24 cellular contexts compared by ENCODE assay signal in the genomic region with DNA sequence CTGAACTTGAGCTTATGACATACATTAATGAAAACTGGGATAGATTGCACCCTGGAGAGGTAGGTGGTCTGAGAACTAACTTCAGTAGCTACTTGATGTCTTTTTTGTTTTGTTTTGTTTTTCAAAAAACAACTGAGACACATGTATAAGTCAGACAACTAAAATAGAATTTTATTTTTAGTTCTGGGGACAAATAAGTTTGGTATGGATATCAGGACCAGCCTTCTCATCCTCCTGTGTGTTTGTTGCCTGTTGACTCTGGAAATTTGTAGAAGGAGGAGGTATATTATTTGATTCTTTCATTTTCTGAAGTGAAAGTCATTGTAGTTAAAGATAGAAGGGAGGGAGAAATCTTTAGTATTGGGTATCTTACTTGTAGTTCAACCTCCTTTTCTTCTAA.
"Had no signal": no experiment of that assay in that cellular context is flagged by ENCODE, and none has a peak within 500 bp of the region (broad histone marks: within the 10 kb centered on the region; RNA-seq: fewer than 3 reads in every experiment).

No MANE protein-coding gene starts in this region.

- FAIRE-seq: endothelial cell of umbilical vein had no signal

- H3K4me3 ChIP-seq: colonic mucosa, prostate gland, right lobe of liver, skin epidermis, stomach, thoracic aorta had no signal

- H3K9me3 ChIP-seq: colonic mucosa, prostate gland, right lobe of liver, stomach, thoracic aorta had no signal

- H3K9ac ChIP-seq: parathyroid adenoma had no signal

- H2AFZ ChIP-seq: parathyroid adenoma had no signal

- H3K27ac ChIP-seq: colonic mucosa, foreskin keratinocyte, parathyroid adenoma, prostate gland, right lobe of liver, skin epidermis, stomach, thoracic aorta had no signal

- DNase-seq: cerebellar nuclear complex; colonic mucosa; dermis blood vessel endothelial cell; erythroblast; foreskin keratinocyte; head of caudate nucleus; hippocampal formation; kidney glomerular epithelial cell; mesendoderm; naive thymus-derived CD8-positive, alpha-beta T cell; occipital lobe; retina; right lobe of liver; stimulated activated CD4-positive, alpha-beta T cell treated with anti-CD3 and anti-CD28 coated beads, Interleukin-2, amount 100 ng/mL, for 24 hours; stimulated activated CD4-positive, alpha-beta T cell treated with anti-CD3 and anti-CD28 coated beads, Interleukin-4, amount 100 ng/mL, for 4 hours; stimulated activated naive CD4-positive, alpha-beta T cell; stomach; substantia nigra; trophoblast cell had no signal

- H3K4me1 ChIP-seq: colonic mucosa, foreskin keratinocyte, parathyroid adenoma, prostate gland, right lobe of liver, stomach had no signal

- H3K36me3 ChIP-seq: colonic mucosa, prostate gland had no signal

- H3K27me3 Mint-ChIP-seq: naive thymus-derived CD8-positive, alpha-beta T cell had no signal

- H3K79me2 ChIP-seq: parathyroid adenoma had no signal

- H3K9me3 Mint-ChIP-seq: naive thymus-derived CD8-positive, alpha-beta T cell had no signal

- H3K27me3 ChIP-seq: colonic mucosa, foreskin keratinocyte, right lobe of liver, stomach had no signal

- ATAC-seq: foreskin keratinocyte; naive thymus-derived CD8-positive, alpha-beta T cell; right lobe of liver had no signal
